22 cellular contexts compared by ENCODE assay signal in genomic region chr1:54304518-54304917, GRCh38.
"Had no signal": no experiment of that assay in that cellular context is flagged by ENCODE, and none has a peak within 500 bp of the region (broad histone marks: within the 10 kb centered on the region; RNA-seq: fewer than 3 reads in every experiment).

No MANE protein-coding gene starts in this region.

- H3K36me3 ChIP-seq: colonic mucosa, left lung, sigmoid colon, spleen, tibial artery, uterus had no signal

- DNase-seq: activated B cell treated with CpG ODN at 0.5 μM for 24 hours; activated CD4-positive, alpha-beta memory T cell treated with anti-CD3 and anti-CD28 coated beads for 36 hours; activated CD4-positive, alpha-beta T cell treated with anti-CD3 and anti-CD28 coated beads for 4 hours; activated naive CD4-positive, alpha-beta T cell; activated naive CD8-positive, alpha-beta T cell treated with anti-CD3 and anti-CD28 coated beads, Interleukin-2, amount 10 ng/mL, durations not matched to agents 7 days and 5 days; activated T-cell treated with anti-CD3 and anti-CD28 coated beads for 4 hours; central memory CD4-positive, alpha-beta T cell; colonic mucosa; foreskin keratinocyte; left lung; mammary epithelial cell; occipital lobe; sigmoid colon; spleen; stimulated activated CD8-positive, alpha-beta memory T cell treated with anti-CD3 and anti-CD28 coated beads, Interleukin-4, amount 100 ng/mL, for 48 hours; stimulated activated naive CD8-positive, alpha-beta T cell treated with anti-CD3 and anti-CD28 coated beads, Interleukin-15, Interleukin-2, amounts not matched to agents 100 U/mL and 50 U/mL, for 24 hours; substantia nigra; tibial artery; uterus had no signal

- H3K4me1 ChIP-seq: foreskin keratinocyte had no signal

- H3K9me3 Mint-ChIP-seq: activated B cell treated with CpG ODN at 0.5 μM for 24 hours; activated CD4-positive, alpha-beta memory T cell treated with anti-CD3 and anti-CD28 coated beads for 36 hours; activated naive CD8-positive, alpha-beta T cell treated with anti-CD3 and anti-CD28 coated beads, Interleukin-2, amount 10 ng/mL, durations not matched to agents 7 days and 5 days; activated T-helper 17 cell treated with anti-CD3 and anti-CD28 coated beads, Interleukin-2, amount 50 U/mL, for 72 hours; natural killer cell treated with Interleukin-12 subunit alpha and Interleukin-12 subunit beta and Interleukin-15 and Interleukin-18, amount 100 ng/mL, for 72 hours had no signal

- H3K4me3 ChIP-seq: colonic mucosa, left lung, sigmoid colon, spleen, tibial artery, uterus had no signal

- H3K27ac ChIP-seq: colonic mucosa, foreskin keratinocyte, left lung, spleen, tibial artery, uterus had no signal

- H3K27me3 Mint-ChIP-seq: activated B cell treated with CpG ODN at 0.5 μM for 24 hours; activated CD4-positive, alpha-beta memory T cell treated with anti-CD3 and anti-CD28 coated beads for 36 hours; activated naive CD8-positive, alpha-beta T cell treated with anti-CD3 and anti-CD28 coated beads, Interleukin-2, amount 10 ng/mL, durations not matched to agents 7 days and 5 days; activated T-helper 17 cell treated with anti-CD3 and anti-CD28 coated beads, Interleukin-2, amount 50 U/mL, for 72 hours; natural killer cell treated with Interleukin-12 subunit alpha and Interleukin-12 subunit beta and Interleukin-15 and Interleukin-18, amount 100 ng/mL, for 72 hours had no signal

- H3K9me3 ChIP-seq: colonic mucosa, left lung, sigmoid colon, spleen, tibial artery, uterus had no signal

- H3K27me3 ChIP-seq: colonic mucosa, foreskin keratinocyte, left lung, sigmoid colon, spleen, tibial artery, uterus had no signal

- H3K27ac Mint-ChIP-seq: activated B cell treated with CpG ODN at 0.5 μM for 24 hours; activated CD4-positive, alpha-beta memory T cell treated with anti-CD3 and anti-CD28 coated beads for 36 hours; activated naive CD8-positive, alpha-beta T cell treated with anti-CD3 and anti-CD28 coated beads, Interleukin-2, amount 10 ng/mL, durations not matched to agents 7 days and 5 days; activated T-helper 17 cell treated with anti-CD3 and anti-CD28 coated beads, Interleukin-2, amount 50 U/mL, for 72 hours had no signal

- ATAC-seq: activated T-helper 17 cell treated with anti-CD3 and anti-CD28 coated beads, Interleukin-2, amount 50 U/mL, for 72 hours; foreskin keratinocyte; left lung; natural killer cell treated with Interleukin-12 subunit alpha and Interleukin-12 subunit beta and Interleukin-15 and Interleukin-18, amount 100 ng/mL, for 72 hours; stimulated activated naive CD8-positive, alpha-beta T cell treated with anti-CD3 and anti-CD28 coated beads, Interleukin-15, Interleukin-2, amounts not matched to agents 100 U/mL and 50 U/mL, for 24 hours had no signal

- H3K4me3 Mint-ChIP-seq: activated B cell treated with CpG ODN at 0.5 μM for 24 hours; activated CD4-positive, alpha-beta memory T cell treated with anti-CD3 and anti-CD28 coated beads for 36 hours; activated naive CD8-positive, alpha-beta T cell treated with anti-CD3 and anti-CD28 coated beads, Interleukin-2, amount 10 ng/mL, durations not matched to agents 7 days and 5 days; activated T-helper 17 cell treated with anti-CD3 and anti-CD28 coated beads, Interleukin-2, amount 50 U/mL, for 72 hours; brain; natural killer cell treated with Interleukin-12 subunit alpha and Interleukin-12 subunit beta and Interleukin-15 and Interleukin-18, amount 100 ng/mL, for 72 hours had no signal

- H3K36me3 Mint-ChIP-seq: activated CD4-positive, alpha-beta memory T cell treated with anti-CD3 and anti-CD28 coated beads for 36 hours; natural killer cell treated with Interleukin-12 subunit alpha and Interleukin-12 subunit beta and Interleukin-15 and Interleukin-18, amount 100 ng/mL, for 72 hours had no signal
